29 cellular contexts compared by ENCODE assay signal in the genomic region with DNA sequence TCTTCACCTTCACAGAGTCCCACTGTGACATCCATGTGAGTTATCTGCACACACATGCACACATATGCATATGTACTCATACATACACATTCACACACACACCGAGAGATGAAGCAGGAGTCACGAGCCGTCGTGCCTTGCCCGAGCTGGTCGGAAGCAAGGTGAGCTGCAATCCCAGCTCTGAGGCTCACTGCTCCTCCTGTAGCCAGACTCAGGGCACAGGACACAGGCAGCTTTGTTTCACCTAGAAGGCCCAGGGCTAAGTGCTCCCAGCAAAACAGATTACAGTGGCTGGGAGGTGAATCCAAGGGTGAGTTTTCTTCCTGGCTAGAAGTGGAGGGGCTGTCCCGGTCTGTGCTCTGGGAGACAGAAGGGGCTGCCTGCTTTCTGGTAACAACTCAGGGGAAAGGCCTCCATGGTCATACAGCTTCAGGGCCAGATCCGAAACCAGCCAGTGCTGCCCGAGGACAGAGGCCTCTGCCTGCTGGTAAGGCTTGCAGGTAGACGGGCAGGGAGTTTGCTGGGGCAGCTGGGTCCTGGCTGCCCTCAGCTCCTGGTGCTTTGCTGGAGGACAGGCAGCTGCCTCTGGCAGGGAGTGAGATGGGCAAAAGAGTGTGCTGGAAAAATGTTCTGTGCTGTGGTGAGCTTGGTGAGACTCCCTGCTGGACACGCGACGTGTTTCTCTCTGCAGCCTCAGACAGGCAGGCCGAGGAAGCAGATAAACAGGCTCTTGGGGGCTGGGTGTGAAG.
DNase-seq lines count a peak whose midpoint lies in the region; ATAC-seq, FAIRE-seq and TF ChIP-seq lines count a peak whose summit lies in the region.
"Had no signal": no experiment of that assay in that cellular context is flagged by ENCODE, and none has a peak within 500 bp of the region (broad histone marks: within the 10 kb centered on the region; RNA-seq: fewer than 3 reads in every experiment).

No MANE protein-coding gene starts in this region.

- H3K79me2 ChIP-seq in GM12878 (ENCODE audit: control insufficient read depth, insufficient read depth, low read length), result no peaks in the 10 kb centered on the region

- H3K27me3 ChIP-seq in GM12878 (replicated peaks in 1 of 2; ENCODE audit: control insufficient read depth in 2 of 2, insufficient read depth in 2 of 2, low read length in 1 of 2), result no peaks in the 10 kb centered on the region
- H3K27me3 ChIP-seq: ovary, sigmoid colon, vagina had no signal

- no peak for TF ChIP-seq POLR2A in GM12878 (IDR thresholded peaks at IDR 0.05; ENCODE audit: low read depth, low read length)

- H3K9me3 ChIP-seq in GM12878 (replicated peaks; ENCODE audit: control insufficient read depth, insufficient read depth, low read length), result no peaks in the 10 kb centered on the region
- H3K9me3 ChIP-seq: ovary, sigmoid colon, thoracic aorta, vagina had no signal

- TF ChIP-seq CTCF in GM12878 (IDR thresholded peaks at IDR 0.05 in 2 of 3, conservative IDR thresholded peaks at IDR 0.05 in 1 of 3; ENCODE audit: control insufficient read depth in 2 of 3, extremely low read depth in 1 of 3, insufficient read depth in 1 of 3, low read depth in 3 of 3, low read length in 3 of 3), result no peak

- no peak overlapping the region for H3K4me2 ChIP-seq in GM12878 (ENCODE audit: control insufficient read depth, insufficient read depth)
- H3K4me2 ChIP-seq: PC-9 had no signal

- 96% methylated on average over 11 of the region's 14 CpGs for WGBS in GM12878 (ENCODE audit: insufficient coverage, insufficient replicate concordance, low lambda C conversion rate, missing lambda C conversion rate)

- no peaks in the 10 kb centered on the region for H3K4me1 ChIP-seq in GM12878 (ENCODE audit: control insufficient read depth, insufficient read depth, low read length)
- H3K4me1 ChIP-seq: sigmoid colon, vagina had no signal

- H3K27ac ChIP-seq in GM12878 (ENCODE audit: control insufficient read depth, insufficient read depth), result no peak overlapping the region
- H3K27ac ChIP-seq: 22Rv1, PC-9, sigmoid colon, thoracic aorta, vagina, VCaP had no signal

- no peak for TF ChIP-seq RAD21 in GM12878 (IDR thresholded peaks at IDR 0.05; ENCODE audit: insufficient read depth, low read depth, low read length)

- no peaks in the 10 kb centered on the region for H4K20me1 ChIP-seq in GM12878 (ENCODE audit: control insufficient read depth, insufficient read depth)

- no peaks in the 10 kb centered on the region; a peak in 2 of 4 replicates for H3K36me3 ChIP-seq in GM12878 (ENCODE audit: control insufficient read depth in 2 of 2, insufficient read depth in 2 of 2, low read length in 1 of 2)
- H3K36me3 ChIP-seq: ovary, sigmoid colon, thoracic aorta, vagina had no signal

- POLR2A ChIA-PET in GM12878 (lab: Charles Lee), result no interaction called here

- BruUV-seq in GM12878 (replicated peaks; lab: Mats Ljungman, UMichigan), result no TSS peak

- no peak for TF ChIP-seq EP300 in GM12878 (IDR thresholded peaks at IDR 0.05; ENCODE audit: borderline replicate concordance in 1 of 2, control insufficient read depth in 1 of 2, low read depth in 2 of 2, low read length in 2 of 2)

- ATAC-seq in GM12878 (no peak), left cardiac atrium (peak; percentile 50 to 67), GM18498 (IDR thresholded peaks at IDR 0.05; ENCODE audit: unreplicated experiment) (no peak), GM18909 (IDR thresholded peaks at IDR 0.05; ENCODE audit: poor library complexity, unreplicated experiment) (no peak)
- ATAC-seq: activated CD8-positive, alpha-beta memory T cell treated with anti-CD3 and anti-CD28 coated beads, Interleukin-2, amount 10 ng/mL, durations not matched to agents 7 days and 5 days; activated naive CD4-positive, alpha-beta T cell treated with anti-CD3 and anti-CD28 coated beads, Interleukin-2, amount 50 U/mL, for 72 hours; activated T-cell treated with anti-CD3 and anti-CD28 coated beads, Interleukin-2, amount 50 U/mL, for 72 hours; naive thymus-derived CD4-positive, alpha-beta T cell had no signal

- no peak overlapping the region for H3K4me3 ChIP-seq in GM12878
- H3K4me3 ChIP-seq: ovary, PC-9, sigmoid colon, thoracic aorta, vagina had no signal

- RAD21 ChIA-PET in GM12878 (lab: Charles Lee; ENCODE audit: unreplicated experiment), result no interaction called here

- H2AFZ ChIP-seq in GM12878 (ENCODE audit: control insufficient read depth, low read depth, low read length), result no peak overlapping the region
- H2AFZ ChIP-seq: PC-9 had no signal

- in situ Hi-C loops in GM12878 (cut with MboI) (no loop called here), ACHN (cut with HindIII; ENCODE audit: low pct_ligation_motif_present, low pct_unique_long_range_greater_than_20kb, low sequenced_read_pairs) (no loop called here)

- SMC1A ChIA-PET in GM12878 (lab: Charles Lee; ENCODE audit: uncharacterized antibody, unreplicated experiment), result interaction anchor here (0.6 kb wide), 1 partner anchor 69 kb away, joined by 3 read pairs; no protein-coding TSS in a partner anchor

- DNase-seq in NCI-H82 (lab: John Stamatoyannopoulos, UW) (peak; percentile 39), NCI-H82 treated with DMSO at 0.1 percent for 48 hours (lab: John Stamatoyannopoulos, UW; ENCODE audit: unreplicated experiment) (no peak), GM12878 (ENCODE audit: low read depth, low spot score) (no peak), left cardiac atrium (no peak), posterior vena cava (ENCODE audit: low spot score) (peak; percentile 63), ACHN (no peak)
- DNase-seq: activated CD4-positive, alpha-beta T cell treated with anti-CD3 and anti-CD28 coated beads, Interleukin-2, amount 10 ng/mL, durations not matched to agents 24 days and 14 days; activated CD8-positive, alpha-beta memory T cell treated with anti-CD3 and anti-CD28 coated beads, Interleukin-2, amount 10 ng/mL, durations not matched to agents 7 days and 5 days; activated T-cell treated with anti-CD3 and anti-CD28 coated beads, Interleukin-2, amount 50 U/mL, for 72 hours; CD4-positive, alpha-beta T cell; dermis blood vessel endothelial cell; H7; midbrain; naive thymus-derived CD4-positive, alpha-beta T cell; NCI-H2171; NCI-H510A; ovary; PC-9; SIG-M5; sigmoid colon; stimulated activated naive CD4-positive, alpha-beta T cell treated with Interleukin-2 at 50 U/mL for 16 hours had no signal

- H3K9ac ChIP-seq in GM12878 (ENCODE audit: control insufficient read depth, insufficient read depth, low read length), result no peak overlapping the region

- CTCF ChIA-PET in GM12878 (lab: Yijun Ruan, JAX), result no interaction called here

- intact Hi-C loops in GM12878 (cut with micrococcal nuclease; ENCODE audit: unreplicated experiment), result no loop called here
- intact Hi-C loops in left cardiac atrium (cut with DNase I), result no loop called here
- intact Hi-C loops in posterior vena cava (cut with DNase I), result no loop called here

- no peak for FAIRE-seq in GM12878 (lab: Jason Lieb, UNC)
- FAIRE-seq: bronchial epithelial cell had no signal

TF ChIP-seq in GM12878, 131 proteins besides CTCF, POLR2A, EP300 and RAD21:
- TF ChIP-seq CEBPB (IDR thresholded peaks at IDR 0.05; ENCODE audit: borderline replicate concordance in 1 of 2, low read depth in 2 of 2, low read length in 2 of 2), result no peak
- TF ChIP-seq, protein P1, sequence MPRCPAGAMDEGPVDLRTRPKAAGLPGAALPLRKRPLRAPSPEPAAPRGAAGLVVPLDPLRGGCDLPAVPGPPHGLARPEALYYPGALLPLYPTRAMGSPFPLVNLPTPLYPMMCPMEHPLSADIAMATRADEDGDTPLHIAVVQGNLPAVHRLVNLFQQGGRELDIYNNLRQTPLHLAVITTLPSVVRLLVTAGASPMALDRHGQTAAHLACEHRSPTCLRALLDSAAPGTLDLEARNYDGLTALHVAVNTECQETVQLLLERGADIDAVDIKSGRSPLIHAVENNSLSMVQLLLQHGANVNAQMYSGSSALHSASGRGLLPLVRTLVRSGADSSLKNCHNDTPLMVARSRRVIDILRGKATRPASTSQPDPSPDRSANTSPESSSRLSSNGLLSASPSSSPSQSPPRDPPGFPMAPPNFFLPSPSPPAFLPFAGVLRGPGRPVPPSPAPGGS (IDR thresholded peaks at IDR 0.05; ENCODE audit: borderline replicate concordance, insufficient read depth, low read depth, low read length, poor library complexity, severe bottlenecking), result peak; percentile 47

Comparison
In these comparisons a context has a peak if more than half of its experiments do, and no peak if none do; other contexts are left out.
1. DNase-seq: peak in NCI-H82 (single experiment) and posterior vena cava (single experiment); none in NCI-H82 treated with DMSO at 0.1 percent for 48 hours (single experiment), GM12878 (single experiment), left cardiac atrium (single experiment) and ACHN (single experiment).
2. ATAC-seq: peak in left cardiac atrium (2 of 2); none in GM12878 (single experiment), GM18498 (single experiment) and GM18909 (single experiment).